Comparison of ENCODE assay signal across 26 cellular contexts in genomic region chr22:43333978-43334377, GRCh38.
"Had no signal": no experiment of that assay in that cellular context is flagged by ENCODE, and none has a peak within 500 bp of the region (broad histone marks: within the 10 kb centered on the region; RNA-seq: fewer than 3 reads in every experiment).

No MANE protein-coding gene starts in this region.

- H3K4me3 ChIP-seq: stomach, suprapubic skin, testis, thoracic aorta, thyroid gland, tibial artery, tibial nerve, transverse colon, upper lobe of left lung, upper lobe of right lung, uterus, vagina had no signal

- DNase-seq: stimulated activated CD4-positive, alpha-beta T cell treated with anti-CD3 and anti-CD28 coated beads, Interleukin-2, amount 100 ng/mL, for 48 hours; stimulated activated CD4-positive, alpha-beta T cell treated with anti-CD3 and anti-CD28 coated beads, Interleukin-4, amount 100 ng/mL, for 1 hour; stimulated activated CD4-positive, alpha-beta T cell treated with anti-CD3 and anti-CD28 coated beads, Interleukin-4, amount 100 ng/mL, for 24 hours; stimulated activated CD4-positive, alpha-beta T cell treated with anti-CD3 and anti-CD28 coated beads, Interleukin-4, amount 100 ng/mL, for 4 hours; stimulated activated CD8-positive, alpha-beta memory T cell treated with anti-CD3 and anti-CD28 coated beads, Interleukin-4, amount 100 ng/mL, for 48 hours; stimulated activated naive B cell treated with anti-CD40 and anti-IgM and Interleukin-4, amounts not matched to agents 10 μg/mL and 1 μg/mL and 100 μg/mL, for 72 hours; stimulated activated naive CD4-positive, alpha-beta T cell; stimulated activated naive CD4-positive, alpha-beta T cell treated with Interleukin-2 at 50 U/mL for 16 hours; stimulated activated naive CD8-positive, alpha-beta T cell treated with anti-CD3 and anti-CD28 coated beads, Interleukin-15, amount 100 ng/mL, for 72 hours; stimulated activated naive CD8-positive, alpha-beta T cell treated with anti-CD3 and anti-CD28 coated beads, Interleukin-15, Interleukin-2, amounts not matched to agents 100 U/mL and 50 U/mL, for 24 hours; stomach; substantia nigra; testis; thyroid gland; tibial artery; transverse colon; trophoblast cell; upper lobe of left lung; upper lobe of right lung; uterus had no signal

- ATAC-seq: stimulated activated effector memory CD8-positive, alpha-beta T cell treated with anti-CD3 and anti-CD28 coated beads, Interleukin-12 subunit alpha, Interleukin-12 subunit beta, amount 100 ng/mL, for 72 hours; stimulated activated memory B cell treated with anti-CD40 and anti-IgM and Interleukin-4, amounts not matched to agents 10 μg/mL and 1 μg/mL and 100 μg/mL, for 72 hours; stimulated activated naive B cell treated with anti-CD40 and anti-IgM and Interleukin-4, amounts not matched to agents 10 μg/mL and 1 μg/mL and 100 μg/mL, for 72 hours; stimulated activated naive CD8-positive, alpha-beta T cell treated with anti-CD3 and anti-CD28 coated beads, Interleukin-15, amount 100 ng/mL, for 72 hours; stimulated activated naive CD8-positive, alpha-beta T cell treated with anti-CD3 and anti-CD28 coated beads, Interleukin-15, Interleukin-2, amounts not matched to agents 100 U/mL and 50 U/mL, for 24 hours; upper lobe of right lung had no signal

- H3K9me3 ChIP-seq: stomach, suprapubic skin, testis, thoracic aorta, thyroid gland, tibial artery, tibial nerve, transverse colon, upper lobe of left lung, upper lobe of right lung, uterus, vagina had no signal

- H3K27ac ChIP-seq: stomach, suprapubic skin, testis, thoracic aorta, thyroid gland, tibial artery, tibial nerve, transverse colon, upper lobe of left lung, upper lobe of right lung, uterus, vagina had no signal

- H3K36me3 ChIP-seq: stomach, suprapubic skin, thyroid gland, tibial artery, transverse colon, upper lobe of left lung, upper lobe of right lung, uterus, vagina had no signal

- H3K4me1 ChIP-seq: suprapubic skin, tibial artery, transverse colon, upper lobe of right lung, uterus, vagina had no signal

- H3K27me3 ChIP-seq: testis, thyroid gland, tibial nerve, transverse colon, upper lobe of left lung, upper lobe of right lung, uterus, vagina had no signal
